Comparison of ENCODE assay signal across 1 cellular context in genomic region chr3:78872195-78872594, GRCh38.
A peak's percentile ranks its signal among the peaks of the same experiment; 100 is the strongest.
TF ChIP-seq lines count a peak whose summit lies in the region.

No MANE protein-coding gene starts in this region.

TF ChIP-seq in HepG2, 621 proteins besides CTCF, POLR2A, EP300 and RAD21 (continued from another document and continues in another):
- TF ChIP-seq ZUFSP (CRISPR knock-in tag; IDR thresholded peaks at IDR 0.05; ENCODE audit: borderline replicate concordance) (no peak), CREM (IDR thresholded peaks at IDR 0.05) (peak; percentile 73), CREM (CRISPR knock-in tag; IDR thresholded peaks at IDR 0.05) (no peak), SP5 (CRISPR knock-in tag; IDR thresholded peaks at IDR 0.05; ENCODE audit: borderline replicate concordance, low read depth) (peak; percentile 15; the same call in 1 of the 2 replicates), NR2F1 (CRISPR knock-in tag; IDR thresholded peaks at IDR 0.05) (peak; percentile 31 to 87; a peak in 2 of 4 replicates), ZNF281 (CRISPR knock-in tag; IDR thresholded peaks at IDR 0.05; ENCODE audit: borderline replicate concordance) (peak; percentile 88), SP1 (IDR thresholded peaks at IDR 0.05) (no peak), SP1 (CRISPR knock-in tag; IDR thresholded peaks at IDR 0.05) (no peak), DRAP1 (CRISPR knock-in tag; IDR thresholded peaks at IDR 0.05) (peak; percentile 44; the same call in 1 of the 2 replicates), ELF3 (CRISPR knock-in tag; IDR thresholded peaks at IDR 0.05) (peak; percentile 35; the same call in 1 of the 2 replicates), ZNF503 (CRISPR knock-in tag; IDR thresholded peaks at IDR 0.05) (peak; percentile 36; the same call in 1 of the 2 replicates), HINFP (CRISPR knock-in tag; IDR thresholded peaks at IDR 0.05; ENCODE audit: low read depth) (no peak), ONECUT2 (CRISPR knock-in tag; IDR thresholded peaks at IDR 0.05) (no peak), ZNF253 (CRISPR knock-in tag; IDR thresholded peaks at IDR 0.05; ENCODE audit: borderline replicate concordance) (no peak), RBFOX2 (IDR thresholded peaks at IDR 0.05; ENCODE audit: low read depth, low read length) (no peak), NFRKB (IDR thresholded peaks at IDR 0.05) (no peak), GFI1 (CRISPR knock-in tag; IDR thresholded peaks at IDR 0.05; ENCODE audit: borderline replicate concordance) (0 out of 2 replicates have a peak, but pooled peaks have one; percentile 49), ZNF432 (CRISPR knock-in tag; IDR thresholded peaks at IDR 0.05; ENCODE audit: borderline replicate concordance) (no peak), JUND (CRISPR knock-in tag; IDR thresholded peaks at IDR 0.05) (no peak), ATAD3A (CRISPR knock-in tag; IDR thresholded peaks at IDR 0.05) (no peak), THRA (CRISPR knock-in tag; IDR thresholded peaks at IDR 0.05; ENCODE audit: borderline replicate concordance) (0 out of 2 replicates have a peak, but pooled peaks have one; percentile 55), ZNF878 (CRISPR knock-in tag; IDR thresholded peaks at IDR 0.05) (0 out of 2 replicates have a peak, but pooled peaks have one; percentile 24), ERF (CRISPR knock-in tag; IDR thresholded peaks at IDR 0.05) (peak; percentile 53; the same call in 1 of the 2 replicates), SAP130 (CRISPR knock-in tag; IDR thresholded peaks at IDR 0.05; ENCODE audit: low read depth) (peak; percentile 56), NFE2L1 (CRISPR knock-in tag; IDR thresholded peaks at IDR 0.05; ENCODE audit: borderline replicate concordance) (no peak), ZNF550 (CRISPR knock-in tag; IDR thresholded peaks at IDR 0.05; ENCODE audit: borderline replicate concordance) (no peak), TBX2 (CRISPR knock-in tag; IDR thresholded peaks at IDR 0.05; ENCODE audit: borderline replicate concordance) (peak; percentile 39; the same call in 1 of the 2 replicates), ETV5 (CRISPR knock-in tag; IDR thresholded peaks at IDR 0.05; ENCODE audit: borderline replicate concordance) (peak; percentile 25; the same call in 1 of the 2 replicates), STAG1 (CRISPR knock-in tag; IDR thresholded peaks at IDR 0.05) (0 out of 2 replicates have a peak, but pooled peaks have one; percentile 10), ZNF563 (CRISPR knock-in tag; IDR thresholded peaks at IDR 0.05) (no peak), HOMEZ (CRISPR knock-in tag; IDR thresholded peaks at IDR 0.05; ENCODE audit: low read depth) (peak; percentile 84), SOX6 (IDR thresholded peaks at IDR 0.05) (peak; percentile 88; the same call in 1 of the 2 replicates), SOX6 (CRISPR knock-in tag; IDR thresholded peaks at IDR 0.05) (peak; percentile 99), NFKBIZ (CRISPR knock-in tag; IDR thresholded peaks at IDR 0.05) (peak; percentile 68; the same call in 1 of the 2 replicates), PRPF4 (IDR thresholded peaks at IDR 0.05; ENCODE audit: low read depth, low read length, poor library complexity, severe bottlenecking) (peak; percentile 83), KLF16 (CRISPR knock-in tag; IDR thresholded peaks at IDR 0.05) (peak in 1 of 2 experiments; percentile 23; a peak in 1 of 4 replicates)
- TF ChIP-seq, protein P1, sequence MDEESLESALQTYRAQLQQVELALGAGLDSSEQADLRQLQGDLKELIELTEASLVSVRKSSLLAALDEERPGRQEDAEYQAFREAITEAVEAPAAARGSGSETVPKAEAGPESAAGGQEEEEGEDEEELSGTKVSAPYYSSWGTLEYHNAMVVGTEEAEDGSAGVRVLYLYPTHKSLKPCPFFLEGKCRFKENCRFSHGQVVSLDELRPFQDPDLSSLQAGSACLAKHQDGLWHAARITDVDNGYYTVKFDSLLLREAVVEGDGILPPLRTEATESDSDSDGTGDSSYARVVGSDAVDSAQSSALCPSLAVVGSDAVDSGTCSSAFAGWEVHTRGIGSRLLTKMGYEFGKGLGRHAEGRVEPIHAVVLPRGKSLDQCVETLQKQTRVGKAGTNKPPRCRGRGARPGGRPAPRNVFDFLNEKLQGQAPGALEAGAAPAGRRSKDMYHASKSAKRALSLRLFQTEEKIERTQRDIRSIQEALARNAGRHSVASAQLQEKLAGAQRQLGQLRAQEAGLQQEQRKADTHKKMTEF (CRISPR knock-in tag; IDR thresholded peaks at IDR 0.05) = peak; percentile 84
- TF ChIP-seq, protein P2, sequence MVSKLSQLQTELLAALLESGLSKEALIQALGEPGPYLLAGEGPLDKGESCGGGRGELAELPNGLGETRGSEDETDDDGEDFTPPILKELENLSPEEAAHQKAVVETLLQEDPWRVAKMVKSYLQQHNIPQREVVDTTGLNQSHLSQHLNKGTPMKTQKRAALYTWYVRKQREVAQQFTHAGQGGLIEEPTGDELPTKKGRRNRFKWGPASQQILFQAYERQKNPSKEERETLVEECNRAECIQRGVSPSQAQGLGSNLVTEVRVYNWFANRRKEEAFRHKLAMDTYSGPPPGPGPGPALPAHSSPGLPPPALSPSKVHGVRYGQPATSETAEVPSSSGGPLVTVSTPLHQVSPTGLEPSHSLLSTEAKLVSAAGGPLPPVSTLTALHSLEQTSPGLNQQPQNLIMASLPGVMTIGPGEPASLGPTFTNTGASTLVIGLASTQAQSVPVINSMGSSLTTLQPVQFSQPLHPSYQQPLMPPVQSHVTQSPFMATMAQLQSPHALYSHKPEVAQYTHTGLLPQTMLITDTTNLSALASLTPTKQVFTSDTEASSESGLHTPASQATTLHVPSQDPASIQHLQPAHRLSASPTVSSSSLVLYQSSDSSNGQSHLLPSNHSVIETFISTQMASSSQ (IDR thresholded peaks at IDR 0.05; ENCODE audit: low read depth) = peak; percentile 88
- TF ChIP-seq, protein P2 (CRISPR knock-in tag; IDR thresholded peaks at IDR 0.05; ENCODE audit: borderline replicate concordance) = peak; percentile 95
- TF ChIP-seq, protein P3, sequence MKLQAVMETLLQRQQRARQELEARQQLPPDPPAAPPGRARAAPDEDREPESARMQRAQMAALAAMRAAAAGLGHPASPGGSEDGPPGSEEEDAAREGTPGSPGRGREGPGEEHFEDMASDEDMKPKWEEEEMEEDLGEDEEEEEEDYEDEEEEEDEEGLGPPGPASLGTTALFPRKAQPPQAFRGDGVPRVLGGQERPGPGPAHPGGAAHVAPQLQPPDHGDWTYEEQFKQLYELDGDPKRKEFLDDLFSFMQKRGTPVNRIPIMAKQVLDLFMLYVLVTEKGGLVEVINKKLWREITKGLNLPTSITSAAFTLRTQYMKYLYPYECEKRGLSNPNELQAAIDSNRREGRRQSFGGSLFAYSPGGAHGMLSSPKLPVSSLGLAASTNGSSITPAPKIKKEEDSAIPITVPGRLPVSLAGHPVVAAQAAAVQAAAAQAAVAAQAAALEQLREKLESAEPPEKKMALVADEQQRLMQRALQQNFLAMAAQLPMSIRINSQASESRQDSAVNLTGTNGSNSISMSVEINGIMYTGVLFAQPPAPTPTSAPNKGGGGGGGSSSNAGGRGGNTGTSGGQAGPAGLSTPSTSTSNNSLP (IDR thresholded peaks at IDR 0.05; ENCODE audit: low read depth, low read length) = peak; percentile 83
